In the genomic region with DNA sequence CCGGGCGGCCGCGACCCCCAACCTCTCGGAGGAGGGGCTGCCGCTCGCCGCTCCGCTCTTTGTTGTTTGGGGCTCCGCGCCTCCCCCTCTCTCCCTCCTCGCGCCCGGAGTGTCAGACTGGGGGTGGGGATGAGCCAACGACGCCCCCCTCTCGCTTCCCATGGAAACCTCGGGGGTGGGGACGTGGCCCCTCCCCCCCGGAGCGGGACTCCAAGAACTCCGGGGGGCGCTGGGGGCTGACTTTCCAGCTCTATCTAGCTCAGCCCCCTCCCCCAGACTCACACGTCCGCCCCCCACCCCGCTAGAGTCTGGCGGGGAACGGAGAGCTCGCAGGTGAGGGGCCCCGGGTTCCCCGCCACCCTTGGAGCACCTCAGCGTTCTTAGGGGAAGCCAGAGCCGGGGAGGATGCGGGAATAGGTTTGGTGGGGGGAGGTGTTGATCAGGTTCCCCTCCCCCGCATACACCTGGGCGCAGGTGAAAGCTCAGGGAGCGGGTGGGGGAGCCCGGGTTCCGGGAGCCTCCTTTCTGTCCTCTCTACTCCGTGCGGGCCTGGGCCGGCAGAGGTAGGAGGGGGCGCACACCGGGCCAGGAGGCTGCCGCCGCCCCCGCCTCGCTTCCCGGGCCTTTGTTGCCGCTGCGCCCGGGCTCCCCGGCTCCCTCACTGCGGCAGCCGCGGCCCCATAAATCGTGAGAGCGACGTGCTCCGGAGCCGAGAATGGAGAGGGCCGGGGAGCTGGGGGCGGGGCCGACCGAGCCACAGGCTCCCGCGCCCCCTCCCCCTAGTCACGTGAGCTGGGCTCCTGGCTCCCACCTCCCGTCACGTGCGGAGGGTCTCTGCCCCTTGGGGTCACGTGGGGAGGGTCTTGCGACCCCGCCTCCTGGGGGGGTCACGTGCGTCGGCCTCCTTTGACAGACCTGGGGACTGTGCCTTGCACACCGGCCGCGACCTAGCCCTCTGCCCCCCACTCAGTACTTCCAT, we compare ENCODE assay signal across 8 cellular contexts. TPM values are rescaled to one million over a fixed set of nuclear protein-coding genes. Genes with fewer than 3 reads are reported as not detected.
DNase-seq lines count a peak whose midpoint lies in the region; ATAC-seq and TF ChIP-seq lines count a peak whose summit lies in the region.

No MANE protein-coding gene starts in this region.

- H3K9me3 Mint-ChIP-seq in stimulated activated naive CD8-positive, alpha-beta T cell treated with anti-CD3 and anti-CD28 coated beads, Interleukin-15, amount 100 ng/mL, for 72 hours, result no peaks in the 10 kb centered on the region

- no peak overlapping the region for H3K27ac Mint-ChIP-seq in T-helper 17 cell
- no peak overlapping the region for H3K27ac Mint-ChIP-seq in stimulated activated naive CD8-positive, alpha-beta T cell treated with anti-CD3 and anti-CD28 coated beads, Interleukin-15, amount 100 ng/mL, for 72 hours

- 2% methylated on average over 34 of the region's 80 CpGs for WGBS in hepatocyte (ENCODE audit: low lambda C conversion rate, missing lambda C conversion rate)

- DNase-seq in COR-L47 (lab: John Stamatoyannopoulos, UW) (peak; percentile 74), T-helper 17 cell (peak in 2 of 3 donors; percentile 44 to 46), hepatocyte (ENCODE audit: low spot score) (peak; percentile 84)
- DNase-seq in stimulated activated naive CD8-positive, alpha-beta T cell treated with anti-CD3 and anti-CD28 coated beads, Interleukin-15, amount 100 ng/mL, for 72 hours, result no peak

- no peaks in the 10 kb centered on the region for H3K27me3 ChIP-seq in Loucy (ENCODE audit: insufficient read depth, low read length, poor library complexity, severe bottlenecking)
- H3K27me3 ChIP-seq in hepatocyte, result peaks cover 48% of the 10 kb centered on the region

- H3K4me3 ChIP-seq in Loucy (ENCODE audit: low read length, poor library complexity, severe bottlenecking) (peak overlapping the region; percentile 77), hepatocyte (peak overlapping the region; percentile 49)

- TF ChIP-seq CTCF in Loucy (conservative IDR thresholded peaks at IDR 0.05; ENCODE audit: low read length) (no peak), hepatocyte (IDR thresholded peaks at IDR 0.05; ENCODE audit: poor library complexity) (no peak)

- H3K27me3 Mint-ChIP-seq in T-helper 17 cell, result peaks cover 35% of the 10 kb centered on the region
- peaks cover 61% of the 10 kb centered on the region for H3K27me3 Mint-ChIP-seq in stimulated activated naive CD8-positive, alpha-beta T cell treated with anti-CD3 and anti-CD28 coated beads, Interleukin-15, amount 100 ng/mL, for 72 hours

- H3K4me3 Mint-ChIP-seq in T-helper 17 cell, result peak overlapping the region; percentile 97
- peak overlapping the region; percentile 18 to 67 for H3K4me3 Mint-ChIP-seq in stimulated activated naive CD8-positive, alpha-beta T cell treated with anti-CD3 and anti-CD28 coated beads, Interleukin-15, amount 100 ng/mL, for 72 hours

- peak overlapping the region; percentile 74 for H3K9ac ChIP-seq in Loucy (ENCODE audit: low read depth, low read length, poor library complexity, severe bottlenecking)

- peaks cover 4% of the 10 kb centered on the region for H3K36me3 Mint-ChIP-seq in T-helper 17 cell (ENCODE audit: low read depth)

- H3K36me3 ChIP-seq in Loucy (ENCODE audit: insufficient read depth, low read length) (no peaks in the 10 kb centered on the region), hepatocyte (replicated peaks; ENCODE audit: insufficient read depth, low read depth) (no peaks in the 10 kb centered on the region)

- peaks cover 54% of the 10 kb centered on the region for H3K4me1 ChIP-seq in Loucy (ENCODE audit: insufficient read depth, low read length, poor library complexity, severe bottlenecking)
- H3K4me1 ChIP-seq in hepatocyte (ENCODE audit: insufficient read depth), result peaks cover 51% of the 10 kb centered on the region

- H4K20me1 ChIP-seq in Loucy (ENCODE audit: insufficient read depth, low read length, poor library complexity, severe bottlenecking) (peaks cover 1% of the 10 kb centered on the region), hepatocyte (ENCODE audit: insufficient read depth, poor library complexity, severe bottlenecking) (no peaks in the 10 kb centered on the region)

- H3K9me2 ChIP-seq in Loucy (replicated peaks; ENCODE audit: low read depth, low read length) (no peaks in the 10 kb centered on the region), hepatocyte (replicated peaks; ENCODE audit: insufficient read depth) (no peaks in the 10 kb centered on the region)

- H3K9me3 ChIP-seq in Loucy (ENCODE audit: insufficient read depth, low read depth, low read length), result no peaks in the 10 kb centered on the region
- no peaks in the 10 kb centered on the region for H3K9me3 ChIP-seq in T-helper 17 cell (ENCODE audit: control insufficient read depth, low read length, poor library complexity, severe bottlenecking)
- H3K9me3 ChIP-seq in hepatocyte (ENCODE audit: low read depth), result no peaks in the 10 kb centered on the region

- peaks cover 43% of the 10 kb centered on the region for H3K4me1 Mint-ChIP-seq in T-helper 17 cell
- H3K4me1 Mint-ChIP-seq in stimulated activated naive CD8-positive, alpha-beta T cell treated with anti-CD3 and anti-CD28 coated beads, Interleukin-15, amount 100 ng/mL, for 72 hours, result peaks cover 68% of the 10 kb centered on the region

- H3K79me2 ChIP-seq in Loucy (ENCODE audit: insufficient read depth, low read length) (no peaks in the 10 kb centered on the region; the same call in 1 of the 2 replicates), hepatocyte (no peaks in the 10 kb centered on the region)

- ATAC-seq in T-helper 17 cell (no peak), HG03095 (IDR thresholded peaks at IDR 0.05; ENCODE audit: unreplicated experiment) (no peak), GM18858 (IDR thresholded peaks at IDR 0.05; ENCODE audit: unreplicated experiment) (no peak), HG02884 (IDR thresholded peaks at IDR 0.05; ENCODE audit: unreplicated experiment) (no peak)
- ATAC-seq in stimulated activated naive CD8-positive, alpha-beta T cell treated with anti-CD3 and anti-CD28 coated beads, Interleukin-15, amount 100 ng/mL, for 72 hours, result no peak

- no peak overlapping the region for H3K27ac ChIP-seq in hepatocyte

- H2AFZ ChIP-seq in Loucy (ENCODE audit: low read length), result peak overlapping the region; percentile 63
- peak overlapping the region; percentile 52 for H2AFZ ChIP-seq in hepatocyte

- peak overlapping the region; percentile 92 for H3K4me2 ChIP-seq in Loucy (ENCODE audit: low read depth, low read length, poor library complexity, severe bottlenecking)
- H3K4me2 ChIP-seq in hepatocyte, result peak overlapping the region; percentile 99

- H3F3A ChIP-seq in Loucy (ENCODE audit: low read depth), result peaks cover 11% of the 10 kb centered on the region; the same call in 1 of the 2 replicates

RNA-seq across cellular contexts. Expression of a gene that starts 1.9 kb away (rescaled TPM):
- total RNA-seq in T-helper 17 cell (1 to 10 TPM in 1 of 2 donors, under 1 TPM in 1; 0.29 to 1.3 TPM), hepatocyte (4.0 and 5.5 TPM in 2 replicates)
- 10.3 and 13.1 TPM in 2 replicates for polyA plus RNA-seq in hepatocyte

RNA-seq across cellular contexts. Expression of a gene that starts 17.0 kb away (rescaled TPM):
- 1 to 10 TPM; 2.6 to 4.9 TPM for total RNA-seq in T-helper 17 cell
- 20.5 and 21.3 TPM in 2 replicates for total RNA-seq in hepatocyte
- polyA plus RNA-seq in hepatocyte, result 16.3 and 18.1 TPM in 2 replicates

RNA-seq across cellular contexts. Expression of a gene that starts 29.4 kb away (rescaled TPM):
- total RNA-seq in T-helper 17 cell (10 to 100 TPM; 30.3 to 33.8 TPM), hepatocyte (44.8 and 55.7 TPM in 2 replicates)
- 108 and 117 TPM in 2 replicates for polyA plus RNA-seq in hepatocyte

RNA-seq across cellular contexts. Expression of a gene that starts 46.9 kb away (rescaled TPM):
- under 1 TPM; 0.23 to 0.57 TPM for total RNA-seq in T-helper 17 cell
- 0.60 TPM in 1 of 2 replicates, not detected in the other for total RNA-seq in hepatocyte
- 0.12 TPM in 1 of 2 replicates, not detected in the other for polyA plus RNA-seq in hepatocyte

RNA-seq across cellular contexts. Expression of a gene that starts 47.0 kb away (rescaled TPM):
- total RNA-seq in T-helper 17 cell (1 to 10 TPM in 1 of 2 donors, under 1 TPM in 1; 0.94 to 1.3 TPM), hepatocyte (0.04 and 1.6 TPM in 2 replicates)
- polyA plus RNA-seq in hepatocyte, result 0.40 and 0.47 TPM in 2 replicates

Comparison
In these comparisons a context has a peak if more than half of its experiments do, and no peak if none do; other contexts are left out.
1. DNase-seq: peak in COR-L47 (single experiment), T-helper 17 cell (2 of 3) and hepatocyte (single experiment); none in stimulated activated naive CD8-positive, alpha-beta T cell treated with anti-CD3 and anti-CD28 coated beads, Interleukin-15, amount 100 ng/mL, for 72 hours (0 of 2).